ENCODE assay signal across 8 cellular contexts in the genomic region with DNA sequence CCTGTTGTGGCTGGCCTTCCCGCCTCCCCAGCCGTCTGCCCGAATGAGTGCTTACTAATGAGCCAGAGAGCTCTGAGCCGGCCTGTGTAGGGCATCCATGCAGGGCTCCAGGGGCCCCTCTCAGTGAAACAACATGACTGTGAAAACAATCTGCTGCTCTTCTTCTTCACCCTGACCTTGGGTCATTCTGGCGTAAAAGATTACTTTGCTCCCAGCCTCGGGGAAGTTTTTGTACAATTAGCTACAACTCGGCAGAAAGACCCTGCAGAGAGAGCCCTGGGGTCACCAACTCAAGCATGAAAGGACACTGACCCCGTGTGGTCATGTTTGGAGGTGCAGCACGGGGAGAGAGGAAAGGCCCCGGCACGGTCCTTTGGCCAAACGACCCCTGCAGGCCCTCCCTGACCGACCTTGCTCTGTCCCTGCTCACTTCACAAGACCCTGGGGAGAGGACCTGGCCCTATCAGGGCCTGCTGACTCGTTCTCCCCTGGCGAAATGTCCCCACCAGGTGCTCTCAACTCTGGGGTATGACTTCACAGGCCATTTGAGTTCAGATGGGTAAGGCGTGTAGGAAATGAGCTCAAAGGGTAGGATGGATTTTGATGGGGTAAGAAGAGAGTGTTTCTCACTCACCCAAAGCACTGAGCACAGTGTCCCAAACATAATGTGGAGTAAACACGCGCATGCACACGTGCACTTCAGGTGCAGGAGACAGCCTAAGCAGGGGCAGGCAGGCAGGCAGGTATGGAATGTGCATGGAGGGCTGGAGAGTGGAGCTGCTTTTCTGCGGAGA. TPM values are rescaled to one million over a fixed set of nuclear protein-coding genes. Genes with fewer than 3 reads are reported as not detected.
A peak's percentile ranks its signal among the peaks of the same experiment; 100 is the strongest.
DNase-seq lines count a peak whose midpoint lies in the region; ATAC-seq and TF ChIP-seq lines count a peak whose summit lies in the region.

No MANE protein-coding gene starts in this region.

- peaks cover 0 to 11% of the 10 kb centered on the region in 2 experiments; a peak in 3 of 4 replicates for H3K4me1 ChIP-seq in HCT116 (ENCODE audit: control insufficient read depth in 1 of 2, insufficient read depth in 2 of 2, low read length in 2 of 2)

- CTCF ChIA-PET in HCT116 (lab: Charles Lee) = interaction anchor here (0.7 to 4.1 kb wide), 21 partner anchors 14 to 971 kb away, joined by 3 to 42 read pairs (median 6); no protein-coding TSS in a partner anchor

- TF ChIP-seq CTCF in GM12864 (IDR thresholded peaks at IDR 0.05; ENCODE audit: low read depth, low read length, missing control alignments) = peak; percentile 96
- TF ChIP-seq CTCF in HCT116 (IDR thresholded peaks at IDR 0.05 in 2 of 3, conservative IDR thresholded peaks at IDR 0.05 in 1 of 3; ENCODE audit: borderline replicate concordance in 1 of 3, insufficient read depth in 1 of 3, low read depth in 2 of 3, low read length in 2 of 3) = peak; percentile 96 to 97 (median 97)
- peak; percentile 93 for TF ChIP-seq CTCF in astrocyte of the spinal cord (IDR thresholded peaks at IDR 0.05; ENCODE audit: low read depth, low read length)

- H3K9ac ChIP-seq in HCT116 (ENCODE audit: low read length) = no peak overlapping the region

- ATAC-seq in HCT116 (peak; percentile 91), HG03469 (IDR thresholded peaks at IDR 0.05; ENCODE audit: unreplicated experiment) (no peak)

- POLR2A ChIA-PET in HCT116 (lab: Charles Lee) = interaction anchor here (0.8 to 1.0 kb wide), 2 partner anchors 11 to 460 kb away, joined by 3 read pairs; no protein-coding TSS in a partner anchor

- TF ChIP-seq RAD21 in HCT116 (IDR thresholded peaks at IDR 0.05; ENCODE audit: low read depth) = peak; percentile 98

- in situ Hi-C loops in astrocyte of the spinal cord (cut with HindIII; ENCODE audit: low sequenced_read_pairs) = no loop called here

- DNase-seq in GM12864 (ENCODE audit: low read depth) = no peak
- no peak for DNase-seq in HCT116 (ENCODE audit: low read depth, low spot score)
- DNase-seq in NCI-H1092 (lab: John Stamatoyannopoulos, UW) = peak; percentile 60
- DNase-seq in T1000 (lab: John Stamatoyannopoulos, UW) = peak; percentile 78
- DNase-seq in astrocyte of the spinal cord (ENCODE audit: low read depth, low spot score) = peak; percentile 70
- DNase-seq in iPS-NIHi7 (ENCODE audit: extremely low spot score) = peak; percentile 86
- DNase-seq in smooth muscle cell of the brain vasculature (ENCODE audit: low read depth, low spot score) = peak; percentile 70

- H3K36me3 ChIP-seq in HCT116 (ENCODE audit: control insufficient read depth in 1 of 2, insufficient read depth in 2 of 2, low read length in 2 of 2) = no peaks in the 10 kb centered on the region

- H3K27ac ChIP-seq in HCT116 (ENCODE audit: low read depth, low read length) = no peak overlapping the region

- no peaks in the 10 kb centered on the region for H3K27me3 ChIP-seq in HCT116 (ENCODE audit: insufficient read depth, low read length)

- no peaks in the 10 kb centered on the region for H3K9me2 ChIP-seq in HCT116 (ENCODE audit: insufficient read depth)

- H3K79me2 ChIP-seq in HCT116 (ENCODE audit: insufficient read depth, low read length) = no peaks in the 10 kb centered on the region

- H4K20me1 ChIP-seq in HCT116 (ENCODE audit: insufficient read depth) = no peaks in the 10 kb centered on the region

- peak overlapping the region; percentile 94 for H2AFZ ChIP-seq in HCT116 (ENCODE audit: low read depth, low read length, poor library complexity, severe bottlenecking)

- no peaks in the 10 kb centered on the region for H3K9me3 ChIP-seq in HCT116 (ENCODE audit: control insufficient read depth in 1 of 2, insufficient read depth in 1 of 2, low read depth in 1 of 2, low read length in 2 of 2)

- BruUV-seq in HCT116 (replicated peaks; lab: Mats Ljungman, UMichigan) = no TSS peak

- intact Hi-C loops in HCT116 (cut with micrococcal nuclease) = loop anchor here (1.0 to 10.0 kb wide), 5 partner anchors 228 to 1058 kb away; no protein-coding TSS in a partner anchor

- H3K4me2 ChIP-seq in HCT116 (ENCODE audit: low read length) = peak overlapping the region; percentile 49

- TF ChIP-seq POLR2A in HCT116 (IDR thresholded peaks at IDR 0.05; ENCODE audit: borderline replicate concordance, extremely low read depth, insufficient read depth, insufficient read length) = no peak

- no peak overlapping the region for H3K4me3 ChIP-seq in GM12864 (ENCODE audit: low read depth, low read length)
- no peak overlapping the region for H3K4me3 ChIP-seq in HCT116 (replicated peaks in 1 of 2; ENCODE audit: low read depth in 1 of 2, low read length in 2 of 2)
- H3K4me3 ChIP-seq in astrocyte of the spinal cord (ENCODE audit: low read depth, low read length) = no peak overlapping the region

- RAD21 ChIA-PET in HCT116 (lab: Charles Lee; ENCODE audit: low non-redundant PET in 1 of 2, low total read pairs in 2 of 2, uncharacterized antibody in 2 of 2, unreplicated experiment in 2 of 2) = interaction anchor here (0.6 to 3.0 kb wide), 12 partner anchors 16 to 703 kb away, joined by 3 to 10 read pairs (median 4); no protein-coding TSS in a partner anchor

TF ChIP-seq in HCT116, 20 proteins besides CTCF, POLR2A, EP300 and RAD21:
- TF ChIP-seq ELF1 (IDR thresholded peaks at IDR 0.05; ENCODE audit: borderline replicate concordance, low read depth) (no peak), REST (IDR thresholded peaks at IDR 0.05; ENCODE audit: low read depth) (no peak), FOSL1 (IDR thresholded peaks at IDR 0.05; ENCODE audit: low read depth) (no peak), ZFX (IDR thresholded peaks at IDR 0.05) (no peak), TCF7L2 (IDR thresholded peaks at IDR 0.05; ENCODE audit: borderline replicate concordance, extremely low read depth, insufficient read depth, insufficient read length) (no peak), SP1 (IDR thresholded peaks at IDR 0.05; ENCODE audit: low read depth) (no peak), CBX3 (IDR thresholded peaks at IDR 0.05; ENCODE audit: low read depth) (no peak), JUND (IDR thresholded peaks at IDR 0.05) (no peak), MAX (IDR thresholded peaks at IDR 0.05) (no peak), POLR2AphosphoS5 (IDR thresholded peaks at IDR 0.05; ENCODE audit: low read depth, low read length) (no peak), CEBPB (IDR thresholded peaks at IDR 0.05; ENCODE audit: low read depth) (no peak), ATF3 (IDR thresholded peaks at IDR 0.05) (no peak), EGR1 (IDR thresholded peaks at IDR 0.05; ENCODE audit: low read depth) (no peak), YY1 (IDR thresholded peaks at IDR 0.05; ENCODE audit: extremely low read depth, insufficient replicate concordance, low read depth, low read length) (no peak), SRF (IDR thresholded peaks at IDR 0.05; ENCODE audit: low read depth) (no peak), SIN3A (IDR thresholded peaks at IDR 0.05; ENCODE audit: low read depth) (no peak)
- TF ChIP-seq, protein P1, sequence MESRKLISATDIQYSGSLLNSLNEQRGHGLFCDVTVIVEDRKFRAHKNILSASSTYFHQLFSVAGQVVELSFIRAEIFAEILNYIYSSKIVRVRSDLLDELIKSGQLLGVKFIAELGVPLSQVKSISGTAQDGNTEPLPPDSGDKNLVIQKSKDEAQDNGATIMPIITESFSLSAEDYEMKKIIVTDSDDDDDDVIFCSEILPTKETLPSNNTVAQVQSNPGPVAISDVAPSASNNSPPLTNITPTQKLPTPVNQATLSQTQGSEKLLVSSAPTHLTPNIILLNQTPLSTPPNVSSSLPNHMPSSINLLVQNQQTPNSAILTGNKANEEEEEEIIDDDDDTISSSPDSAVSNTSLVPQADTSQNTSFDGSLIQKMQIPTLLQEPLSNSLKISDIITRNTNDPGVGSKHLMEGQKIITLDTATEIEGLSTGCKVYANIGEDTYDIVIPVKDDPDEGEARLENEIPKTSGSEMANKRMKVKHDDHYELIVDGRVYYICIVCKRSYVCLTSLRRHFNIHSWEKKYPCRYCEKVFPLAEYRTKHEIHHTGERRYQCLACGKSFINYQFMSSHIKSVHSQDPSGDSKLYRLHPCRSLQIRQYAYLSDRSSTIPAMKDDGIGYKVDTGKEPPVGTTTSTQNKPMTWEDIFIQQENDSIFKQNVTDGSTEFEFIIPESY (IDR thresholded peaks at IDR 0.05; ENCODE audit: extremely low read depth, insufficient replicate concordance, low read length) = no peak

RNA-seq across cellular contexts. Expression of gene FAM20B, which starts 22.9 kb away (rescaled TPM):
- 36.7 TPM for total RNA-seq in HCT116 (2021; ENCODE audit: unreplicated experiment)
- 13.1 and 14.7 TPM in 2 replicates for polyA plus RNA-seq in HCT116 (2012)

Comparison
In these comparisons a context has a peak if more than half of its experiments do, and no peak if none do; other contexts are left out.
1. DNase-seq: peak in NCI-H1092 (single experiment), T1000 (single experiment), astrocyte of the spinal cord (single experiment), iPS-NIHi7 (single experiment) and smooth muscle cell of the brain vasculature (single experiment); none in GM12864 (single experiment) and HCT116 (single experiment).
2. Peak in every context shown above with its lines, with median percentiles within 50 percentile points of each other: CTCF ChIP-seq.